In the genomic region with DNA sequence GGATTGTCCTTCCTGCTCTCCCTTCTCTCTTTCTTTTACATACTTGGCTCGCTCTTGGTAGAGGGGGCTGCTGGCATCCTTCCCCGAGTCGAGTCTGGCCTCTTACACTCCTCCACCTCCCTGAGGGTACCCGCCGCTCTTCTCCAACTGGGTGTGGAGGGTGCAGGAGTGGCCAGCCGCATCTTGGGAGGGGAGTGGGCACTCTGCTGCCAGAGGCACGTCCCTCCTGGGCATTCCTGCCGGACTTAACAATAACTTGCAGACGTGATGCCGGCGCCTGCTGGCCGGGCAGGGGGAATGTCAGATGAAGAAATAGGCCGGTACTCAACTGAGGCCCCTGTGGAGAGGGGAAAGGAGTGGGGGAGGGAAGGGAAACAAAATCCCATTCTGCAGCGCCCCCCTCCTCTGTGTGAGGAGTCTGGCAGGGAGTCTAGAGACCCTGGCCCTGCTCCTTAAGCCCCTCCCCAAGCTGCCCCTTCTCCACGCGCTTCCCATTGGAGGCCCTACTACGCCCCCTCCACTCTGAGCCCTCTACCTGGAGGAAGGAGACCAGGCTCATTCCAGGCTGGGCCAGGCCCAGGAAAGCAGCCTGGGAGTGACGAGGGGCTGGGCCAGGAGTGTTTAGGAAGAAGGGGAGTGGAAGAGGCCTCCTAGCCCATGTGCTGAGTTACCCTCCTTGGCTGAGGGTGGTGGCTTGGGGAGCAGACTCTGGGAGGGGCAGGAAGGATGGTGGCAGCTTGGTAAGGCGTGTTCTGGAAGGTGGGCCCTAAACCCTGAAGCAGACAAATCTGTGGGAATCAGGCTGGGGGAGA, we compare ENCODE assay signal across 8 cellular contexts. TPM values are rescaled to one million over a fixed set of nuclear protein-coding genes. Genes with fewer than 3 reads are reported as not detected.
DNase-seq lines count a peak whose midpoint lies in the region; ATAC-seq, FAIRE-seq and TF ChIP-seq lines count a peak whose summit lies in the region.

No MANE protein-coding gene starts in this region.

- H3K27me3 Mint-ChIP-seq in CD8-positive, alpha-beta memory T cell: no peaks in the 10 kb centered on the region
- peaks cover 2% of the 10 kb centered on the region for H3K27me3 Mint-ChIP-seq in IgD-negative memory B cell
- no peaks in the 10 kb centered on the region for H3K27me3 Mint-ChIP-seq in activated naive CD8-positive, alpha-beta T cell treated with anti-CD3 and anti-CD28 coated beads, Interleukin-2, amount 50 U/mL, for 24 hours

- peaks cover 40% of the 10 kb centered on the region for H3K4me1 ChIP-seq in CD8-positive, alpha-beta memory T cell (ENCODE audit: insufficient read depth, low read length)

- peaks cover 0 to 2% (median 0%) of the 10 kb centered on the region in 5 donors for H3K9me3 Mint-ChIP-seq in CD8-positive, alpha-beta memory T cell
- no peaks in the 10 kb centered on the region for H3K9me3 Mint-ChIP-seq in IgD-negative memory B cell
- H3K9me3 Mint-ChIP-seq in activated naive CD8-positive, alpha-beta T cell treated with anti-CD3 and anti-CD28 coated beads, Interleukin-2, amount 50 U/mL, for 24 hours: no peaks in the 10 kb centered on the region

- peak overlapping the region; percentile 69 to 100 (median 98) for H3K4me3 Mint-ChIP-seq in CD8-positive, alpha-beta memory T cell
- H3K4me3 Mint-ChIP-seq in IgD-negative memory B cell: peak overlapping the region; percentile 52 to 94 (median 92)
- peak overlapping the region; percentile 86 for H3K4me3 Mint-ChIP-seq in activated naive CD8-positive, alpha-beta T cell treated with anti-CD3 and anti-CD28 coated beads, Interleukin-2, amount 50 U/mL, for 24 hours

- H3K27ac Mint-ChIP-seq in CD8-positive, alpha-beta memory T cell: peak overlapping the region; percentile 81 to 99 (median 96)
- H3K27ac Mint-ChIP-seq in IgD-negative memory B cell: peak overlapping the region; percentile 76 to 91 (median 88)
- peak overlapping the region; percentile 87 for H3K27ac Mint-ChIP-seq in activated naive CD8-positive, alpha-beta T cell treated with anti-CD3 and anti-CD28 coated beads, Interleukin-2, amount 50 U/mL, for 24 hours

- peak overlapping the region; percentile 93 for H3K27ac ChIP-seq in CD8-positive, alpha-beta memory T cell (ENCODE audit: low read depth, low read length)

- POLR2A ChIA-PET in CD8-positive, alpha-beta memory T cell (lab: Charles Lee): interaction anchor here (0.7 to 4.3 kb wide), 8 partner anchors 16 to 94 kb away, joined by 3 to 35 read pairs (median 4); no protein-coding TSS in a partner anchor

- no peak for FAIRE-seq in GM12891 (lab: Jason Lieb, UNC)

- CTCF ChIA-PET in CD8-positive, alpha-beta memory T cell (lab: Charles Lee): interaction anchor here (0.7 to 6.0 kb wide), 11 partner anchors 11 to 136 kb away, joined by 3 to 126 read pairs (median 11); a partner anchor contains a TSS

- ATAC-seq in activated naive CD8-positive, alpha-beta T cell treated with anti-CD3 and anti-CD28 coated beads, Interleukin-2, amount 50 U/mL, for 24 hours: no peak
- ATAC-seq in left ventricle myocardium superior (peak; percentile 25), HG03342 (IDR thresholded peaks at IDR 0.05; ENCODE audit: unreplicated experiment) (no peak)

- no peaks in the 10 kb centered on the region for H3K27me3 ChIP-seq in CD8-positive, alpha-beta memory T cell (ENCODE audit: insufficient read depth, low read length, poor library complexity, severe bottlenecking)

- TF ChIP-seq POLR2A in erythroblast (IDR thresholded peaks at IDR 0.05; ENCODE audit: low read length) (no peak), GM12891 (IDR thresholded peaks at IDR 0.05; ENCODE audit: low read depth, low read length) (no peak)

- peaks cover 47 to 58% (median 56%) of the 10 kb centered on the region in 3 donors for H3K4me1 Mint-ChIP-seq in CD8-positive, alpha-beta memory T cell
- peaks cover 30 to 38% (median 31%) of the 10 kb centered on the region in 3 donors for H3K4me1 Mint-ChIP-seq in IgD-negative memory B cell
- peaks cover 76% of the 10 kb centered on the region for H3K4me1 Mint-ChIP-seq in activated naive CD8-positive, alpha-beta T cell treated with anti-CD3 and anti-CD28 coated beads, Interleukin-2, amount 50 U/mL, for 24 hours

- intact Hi-C loops in left ventricle myocardium superior (cut with micrococcal nuclease): loop anchor here (5.0 kb wide), 1 partner anchor 64 kb away; no protein-coding TSS in a partner anchor

- peak in 1 of 5 donors; percentile 51 for DNase-seq in CD8-positive, alpha-beta memory T cell
- DNase-seq in activated naive CD8-positive, alpha-beta T cell treated with anti-CD3 and anti-CD28 coated beads, Interleukin-2, amount 50 U/mL, for 24 hours: no peak
- DNase-seq in left ventricle myocardium superior (peak; percentile 60), renal cortical epithelial cell (ENCODE audit: low read depth) (peak; percentile 47), erythroblast (lab: John Stamatoyannopoulos, UW) (no peak), GM12891 (ENCODE audit: insufficient read length, low spot score) (no peak)

- no peaks in the 10 kb centered on the region for H3K36me3 ChIP-seq in CD8-positive, alpha-beta memory T cell (ENCODE audit: insufficient read depth, low read length)

- H3K9me3 ChIP-seq in CD8-positive, alpha-beta memory T cell (ENCODE audit: low read length): no peaks in the 10 kb centered on the region

- H3K36me3 Mint-ChIP-seq in CD8-positive, alpha-beta memory T cell: peaks cover 0 to 39% (median 10%) of the 10 kb centered on the region in 3 donors
- H3K36me3 Mint-ChIP-seq in IgD-negative memory B cell: peaks cover 2% of the 10 kb centered on the region
- H3K36me3 Mint-ChIP-seq in activated naive CD8-positive, alpha-beta T cell treated with anti-CD3 and anti-CD28 coated beads, Interleukin-2, amount 50 U/mL, for 24 hours (ENCODE audit: low read depth): peaks cover 9% of the 10 kb centered on the region

- H3K4me3 ChIP-seq in CD8-positive, alpha-beta memory T cell (ENCODE audit: low read length): peak overlapping the region; percentile 88

TF ChIP-seq in GM12891, 5 proteins besides CTCF, POLR2A, EP300 and RAD21:
- TF ChIP-seq POLR2AphosphoS5 (IDR thresholded peaks at IDR 0.05; ENCODE audit: low read depth, low read length): no peak
- no peak for TF ChIP-seq PAX5 (IDR thresholded peaks at IDR 0.05; ENCODE audit: insufficient read depth, low read length, severe bottlenecking)
- TF ChIP-seq TAF1 (IDR thresholded peaks at IDR 0.05; ENCODE audit: low read depth, low read length): no peak
- no peak for TF ChIP-seq SPI1 (IDR thresholded peaks at IDR 0.05; ENCODE audit: low read depth, low read length)
- TF ChIP-seq POU2F2 (IDR thresholded peaks at IDR 0.05; ENCODE audit: low read depth, low read length): no peak

RNA-seq across cellular contexts. Expression of a gene that starts 1.8 kb away (rescaled TPM):
- total RNA-seq in CD8-positive, alpha-beta memory T cell: 10 to 100 TPM; 26.8 to 28.9 TPM
- 37.7 TPM for polyA plus RNA-seq in CD8-positive, alpha-beta memory T cell
- 5.0 TPM for polyA plus RNA-seq in IgD-negative memory B cell
- 69.5 TPM for total RNA-seq in left ventricle myocardium superior
- 59.4 and 131 TPM in 2 replicates for total RNA-seq in renal cortical epithelial cell
- polyA plus RNA-seq in GM12891 (2012; ENCODE audit: low read depth, missing spikeins): 3.6 TPM

Comparison
In these comparisons a context has a peak if more than half of its experiments do, and no peak if none do; other contexts are left out.
1. DNase-seq: peak in left ventricle myocardium superior (single experiment) and renal cortical epithelial cell (single experiment); none in activated naive CD8-positive, alpha-beta T cell treated with anti-CD3 and anti-CD28 coated beads, Interleukin-2, amount 50 U/mL, for 24 hours (single experiment), erythroblast (0 of 2) and GM12891 (single experiment).
2. Peak in every context shown above with its lines, with median percentiles within 50 percentile points of each other: H3K27ac Mint-ChIP-seq and H3K4me3 Mint-ChIP-seq.